In the genomic region with DNA sequence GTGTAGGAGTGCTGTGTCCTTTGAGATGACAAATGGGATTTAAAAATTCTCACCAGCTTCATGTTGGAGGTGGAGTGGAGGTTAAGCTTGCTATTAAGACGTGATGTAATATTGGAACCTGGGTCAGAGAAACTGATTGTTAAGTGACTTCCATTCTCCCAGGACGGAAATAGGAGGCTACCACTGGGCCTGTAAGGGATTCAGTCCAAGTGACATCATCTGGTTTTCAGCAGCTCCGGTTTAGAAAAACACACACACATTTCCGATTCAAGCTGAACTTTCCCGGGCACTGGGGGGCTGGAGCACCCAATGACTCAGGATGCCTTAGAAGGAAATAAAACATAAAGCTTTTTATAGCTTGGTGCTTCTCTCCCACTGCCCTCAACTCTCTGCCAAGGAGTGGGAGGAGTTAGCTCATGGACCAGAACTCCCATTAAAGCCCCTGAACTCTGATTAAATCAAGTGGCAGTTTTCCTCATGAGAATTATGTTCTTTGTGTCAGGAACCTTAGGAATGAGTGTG, we compare ENCODE assay signal across 8 cellular contexts. TPM values are rescaled to one million over a fixed set of nuclear protein-coding genes. Genes with fewer than 3 reads are reported as not detected.
DNase-seq lines count a peak whose midpoint lies in the region; ATAC-seq, FAIRE-seq and TF ChIP-seq lines count a peak whose summit lies in the region.

No MANE protein-coding gene starts in this region.

- no peaks in the 10 kb centered on the region for H3K27me3 ChIP-seq in astrocyte (ENCODE audit: insufficient read depth, low read length)
- H3K27me3 ChIP-seq in stomach: no peaks in the 10 kb centered on the region

- H3K9me3 Mint-ChIP-seq in astrocyte (ENCODE audit: unreplicated experiment) (no peaks in the 10 kb centered on the region), immature natural killer cell (no peaks in the 10 kb centered on the region)

- no peak for ATAC-seq in HG02571 (IDR thresholded peaks at IDR 0.05; ENCODE audit: unreplicated experiment)

- no peak for TF ChIP-seq EP300 in stomach (IDR thresholded peaks at IDR 0.05)

- H3K9ac ChIP-seq in astrocyte (ENCODE audit: low read length): peak overlapping the region; percentile 45

- H3K4me1 ChIP-seq in astrocyte (ENCODE audit: insufficient read depth, low read length) (peaks cover 16% of the 10 kb centered on the region), stomach (peaks cover 0 to 58% (median 36%) of the 10 kb centered on the region in 4 donors)

- intact Hi-C loops in stomach (cut with DNase I; ENCODE audit: low total_unique reads): loop anchor here (10.0 kb wide), 1 partner anchor 286 kb away; no protein-coding TSS in a partner anchor

- peaks cover 26% of the 10 kb centered on the region for H3K36me3 ChIP-seq in astrocyte (ENCODE audit: insufficient read depth, low read length)
- peaks cover 17 to 35% (median 31%) of the 10 kb centered on the region in 4 donors for H3K36me3 ChIP-seq in stomach

- peak; percentile 41 for DNase-seq in HPDE6-E6E7 (ENCODE audit: extremely low spot score)
- peak; percentile 98 for DNase-seq in astrocyte (ENCODE audit: low read depth)
- DNase-seq in immature natural killer cell: no peak
- DNase-seq in stomach: no peak
- no peak for DNase-seq in KG1 (lab: John Stamatoyannopoulos, UW)
- DNase-seq in OCI-M1 (lab: John Stamatoyannopoulos, UW): no peak
- DNase-seq in activated naive CD4-positive, alpha-beta T cell treated with Interleukin-2 at 50 U/mL for 16 hours: no peak

- H3K4me3 Mint-ChIP-seq in astrocyte (ENCODE audit: unreplicated experiment) (peak overlapping the region; percentile 14), immature natural killer cell (no peak overlapping the region)

- H3K27ac Mint-ChIP-seq in astrocyte (ENCODE audit: unreplicated experiment) (peak overlapping the region; percentile 69), immature natural killer cell (peak overlapping the region; percentile 42 to 78 (median 48))

- H3K9me3 ChIP-seq in astrocyte (ENCODE audit: insufficient read depth, low read depth, low read length) (no peaks in the 10 kb centered on the region), stomach (no peaks in the 10 kb centered on the region)

- peak overlapping the region; percentile 55 for H3K4me2 ChIP-seq in astrocyte (ENCODE audit: low read length)

- TF ChIP-seq CTCF in astrocyte (IDR thresholded peaks at IDR 0.05; ENCODE audit: insufficient read depth, low read depth, low read length) (no peak), stomach (IDR thresholded peaks at IDR 0.05) (no peak)

- H3K79me2 ChIP-seq in astrocyte (ENCODE audit: insufficient read depth, low read length): no peaks in the 10 kb centered on the region

- peaks cover 9% of the 10 kb centered on the region for H3K4me1 Mint-ChIP-seq in astrocyte (ENCODE audit: low read depth, unreplicated experiment)
- peaks cover 25 to 57% of the 10 kb centered on the region in 2 donors for H3K4me1 Mint-ChIP-seq in immature natural killer cell

- H4K20me1 ChIP-seq in astrocyte (ENCODE audit: insufficient read depth, low read length): peaks cover 19% of the 10 kb centered on the region

- no peak overlapping the region for H3K4me3 ChIP-seq in astrocyte (ENCODE audit: insufficient read depth, low read depth, low read length)
- no peak overlapping the region for H3K4me3 ChIP-seq in stomach

- H3K27me3 Mint-ChIP-seq in astrocyte (ENCODE audit: low read depth, unreplicated experiment): no peaks in the 10 kb centered on the region
- H3K27me3 Mint-ChIP-seq in immature natural killer cell (ENCODE audit: low read depth in 3 of 3): peaks cover 2 to 18% (median 4%) of the 10 kb centered on the region in 3 donors

- FAIRE-seq in astrocyte (lab: Jason Lieb, UNC): peak; percentile 97

- no peak for TF ChIP-seq POLR2A in stomach (IDR thresholded peaks at IDR 0.05)

- 10 to 36% (median 25%) methylated on average over 5 of the region's 5 CpGs for WGBS in stomach, 5 donors

- H3K27ac ChIP-seq in astrocyte (ENCODE audit: low read depth, low read length) (peak overlapping the region; percentile 67), stomach (peak overlapping the region in 4 of 5 donors; percentile 65 to 96 (median 75))

- no peak overlapping the region for H2AFZ ChIP-seq in astrocyte (ENCODE audit: low read depth, low read length)

- H3K36me3 Mint-ChIP-seq in astrocyte (ENCODE audit: low read depth, unreplicated experiment): peaks cover 11% of the 10 kb centered on the region
- H3K36me3 Mint-ChIP-seq in immature natural killer cell: peaks cover 13 to 26% (median 20%) of the 10 kb centered on the region in 3 donors

RNA-seq across cellular contexts. Expression of gene CALM1, which starts 12.4 kb away (rescaled TPM):
- total RNA-seq in astrocyte (302 and 347 TPM in 2 replicates), stomach (1,000 to 10,000 TPM in 1 of 5 donors, 100 to 1,000 TPM in 4; 213 to 1,126 (median 441) TPM)
- polyA plus RNA-seq in immature natural killer cell (1,000 to 10,000 TPM; 3,313 to 3,849 (median 3,365) TPM), stomach (100 to 1,000 TPM; 278 to 342 (median 327) TPM)

Comparison
In these comparisons a context has a peak if more than half of its experiments do, and no peak if none do; other contexts are left out.
1. DNase-seq: peak in HPDE6-E6E7 (single experiment) and astrocyte (single experiment); none in immature natural killer cell (0 of 3), stomach (single experiment), KG1 (single experiment), OCI-M1 (single experiment) and activated naive CD4-positive, alpha-beta T cell treated with Interleukin-2 at 50 U/mL for 16 hours (single experiment).